ENCODE assay signal across 22 cellular contexts in genomic region chr5:55714339-55714738, GRCh38. TPM values are rescaled to one million over a fixed set of nuclear protein-coding genes. Genes with fewer than 3 reads are reported as not detected.
DNase-seq lines count a peak whose midpoint lies in the region; ATAC-seq, FAIRE-seq and TF ChIP-seq lines count a peak whose summit lies in the region.
"Had no signal": no experiment of that assay in that cellular context is flagged by ENCODE, and none has a peak within 500 bp of the region (broad histone marks: within the 10 kb centered on the region; RNA-seq: fewer than 3 reads in every experiment).

No MANE protein-coding gene starts in this region.

- H4K20me1 ChIP-seq in HCT116 (ENCODE audit: insufficient read depth) (no peaks in the 10 kb centered on the region), endothelial cell of umbilical vein (replicated peaks; ENCODE audit: control insufficient read depth, extremely low read depth, insufficient read depth, low read length) (no peaks in the 10 kb centered on the region)

- FAIRE-seq in endothelial cell of umbilical vein (lab: Jason Lieb, UNC) (peak; percentile 52), small intestine (lab: Jason Lieb, UNC) (no peak), urothelium cell line (lab: Jason Lieb, UNC) (no peak)
- FAIRE-seq: D721Med, GM12878 had no signal

- no peak for ATAC-seq in HCT116
- no peak for ATAC-seq in RWPE2 (ENCODE audit: low read depth)
- no peak for ATAC-seq in GM21367 (IDR thresholded peaks at IDR 0.05; ENCODE audit: unreplicated experiment)
- no peak for ATAC-seq in GM18868 (IDR thresholded peaks at IDR 0.05; ENCODE audit: unreplicated experiment)
- ATAC-seq: GM12878, Right ventricle myocardium inferior had no signal

- BruUV-seq in HCT116 (replicated peaks; lab: Mats Ljungman, UMichigan): no TSS peak
- BruUV-seq in endothelial cell of umbilical vein (replicated peaks; lab: Mats Ljungman, UMichigan): no TSS peak

- RAD21 ChIA-PET in HCT116 (lab: Charles Lee; ENCODE audit: low non-redundant PET in 1 of 2, low total read pairs in 2 of 2, uncharacterized antibody in 2 of 2, unreplicated experiment in 2 of 2): no interaction called here

- H3K9me1 ChIP-seq in endothelial cell of umbilical vein (replicated peaks; ENCODE audit: control insufficient read depth, extremely low read depth, insufficient read depth, low read length): no peaks in the 10 kb centered on the region

- DNase-seq in HCT116 (ENCODE audit: low read depth, low spot score) (peak; percentile 19), RWPE2 (ENCODE audit: low spot score) (no peak), endothelial cell of umbilical vein (ENCODE audit: low read depth, low spot score) (no peak), small intestine (peak; percentile 29), urothelium cell line (ENCODE audit: low spot score) (no peak)
- DNase-seq: activated T-cell treated with anti-CD3 and anti-CD28 coated beads, Interleukin-2, amount 50 U/mL, for 48 hours; dorsolateral prefrontal cortex; GF-D8; NCI-H2081 treated with DMSO at 0.1 percent for 48 hours; NCI-H510A treated with DMSO at 0.1 percent for 48 hours; stimulated activated CD4-positive, alpha-beta T cell treated with anti-CD3 and anti-CD28 coated beads, Interleukin-4, amount 100 ng/mL, for 1 hour had no signal

- WGBS in small intestine, 3 donors: 3 to 59% (median 25%) methylated on average over 1 of the region's 1 CpG

- H2AFZ ChIP-seq in HCT116 (ENCODE audit: low read depth, low read length, poor library complexity, severe bottlenecking): peak overlapping the region; percentile 38
- H2AFZ ChIP-seq in endothelial cell of umbilical vein (ENCODE audit: low read depth, low read length): no peak overlapping the region
- H2AFZ ChIP-seq: parathyroid adenoma had no signal

- TF ChIP-seq RAD21 in HCT116 (IDR thresholded peaks at IDR 0.05; ENCODE audit: low read depth): peak; percentile 38; the same call in 1 of the 2 replicates

- H3K9me3 ChIP-seq in HCT116 (ENCODE audit: control insufficient read depth in 1 of 2, insufficient read depth in 1 of 2, low read depth in 1 of 2, low read length in 2 of 2) (no peaks in the 10 kb centered on the region), RWPE2 (ENCODE audit: severe bottlenecking) (no peaks in the 10 kb centered on the region), endothelial cell of umbilical vein (replicated peaks; ENCODE audit: control insufficient read depth, insufficient read depth, low read length) (no peaks in the 10 kb centered on the region), small intestine (ENCODE audit: control insufficient read depth, low read depth) (no peaks in the 10 kb centered on the region)
- H3K9me3 ChIP-seq: esophagus muscularis mucosa had no signal

- H3K27ac ChIP-seq in HCT116 (ENCODE audit: low read depth, low read length) (no peak overlapping the region), RWPE2 (ENCODE audit: poor library complexity, severe bottlenecking) (no peak overlapping the region), endothelial cell of umbilical vein (ENCODE audit: insufficient read depth, low read depth, low read length) (no peak overlapping the region), small intestine (ENCODE audit: low read depth in 1 of 2, low read length in 1 of 2) (no peak overlapping the region)
- H3K27ac ChIP-seq: dorsolateral prefrontal cortex, esophagus muscularis mucosa, parathyroid adenoma had no signal

- TF ChIP-seq POLR2A in HCT116 (IDR thresholded peaks at IDR 0.05; ENCODE audit: borderline replicate concordance, extremely low read depth, insufficient read depth, insufficient read length) (no peak), endothelial cell of umbilical vein (IDR thresholded peaks at IDR 0.05; ENCODE audit: low read depth, low read length) (no peak)

- H3K4me2 ChIP-seq in HCT116 (ENCODE audit: low read length) (no peak overlapping the region), endothelial cell of umbilical vein (ENCODE audit: insufficient read depth, low read length) (no peak overlapping the region)

- dilution Hi-C loops in endothelial cell of umbilical vein (cut with MboI; ENCODE audit: extremely low pct_ligation_motif_present, low sequenced_read_pairs): no loop called here

- H3K4me3 ChIP-seq in HCT116 (replicated peaks in 1 of 2; ENCODE audit: low read depth in 1 of 2, low read length in 2 of 2) (no peak overlapping the region), RWPE2 (ENCODE audit: severe bottlenecking) (no peak overlapping the region), endothelial cell of umbilical vein (replicated peaks in 1 of 3; ENCODE audit: insufficient read depth in 1 of 3, low read depth in 1 of 3, low read length in 3 of 3) (no peak overlapping the region), small intestine (ENCODE audit: low read depth in 1 of 2, low read length in 2 of 2) (no peak overlapping the region)
- H3K4me3 ChIP-seq: dorsolateral prefrontal cortex, esophagus muscularis mucosa, GM12878 had no signal

- CTCF ChIA-PET in HCT116 (lab: Charles Lee) (no interaction called here), endothelial cell of umbilical vein (lab: Charles Lee) (interaction anchor here (2.2 kb wide), 1 partner anchor 22 kb away, joined by 5 read pairs; no protein-coding TSS in a partner anchor)

- TF ChIP-seq CTCF in HCT116 (IDR thresholded peaks at IDR 0.05 in 2 of 3, conservative IDR thresholded peaks at IDR 0.05 in 1 of 3; ENCODE audit: borderline replicate concordance in 1 of 3, insufficient read depth in 1 of 3, low read depth in 2 of 3, low read length in 2 of 3) (peak in 2 of 3 experiments; percentile 23 to 34; a peak in 2 of 6 replicates), RWPE2 (IDR thresholded peaks at IDR 0.05; ENCODE audit: poor library complexity, severe bottlenecking) (peak; percentile 15), endothelial cell of umbilical vein (IDR thresholded peaks at IDR 0.05; ENCODE audit: extremely low read depth in 1 of 2, insufficient read depth in 1 of 2, low read depth in 1 of 2, low read length in 2 of 2) (no peak)

- no peaks in the 10 kb centered on the region for H3K79me2 ChIP-seq in HCT116 (ENCODE audit: insufficient read depth, low read length)
- peaks cover 4% of the 10 kb centered on the region for H3K79me2 ChIP-seq in endothelial cell of umbilical vein (ENCODE audit: control insufficient read depth, insufficient read depth, low read length)

- H3K36me3 ChIP-seq in HCT116 (ENCODE audit: control insufficient read depth in 1 of 2, insufficient read depth in 2 of 2, low read length in 2 of 2) (no peaks in the 10 kb centered on the region), RWPE2 (ENCODE audit: low read depth) (no peaks in the 10 kb centered on the region), endothelial cell of umbilical vein (ENCODE audit: control insufficient read depth in 2 of 2, extremely low read depth in 1 of 2, insufficient read depth in 2 of 2, low read length in 2 of 2) (no peaks in the 10 kb centered on the region), small intestine (ENCODE audit: control insufficient read depth in 2 of 2, insufficient read depth in 2 of 2, low read length in 2 of 2) (no peaks in the 10 kb centered on the region)
- H3K36me3 ChIP-seq: esophagus muscularis mucosa had no signal

- no peaks in the 10 kb centered on the region for H3K9me2 ChIP-seq in HCT116 (ENCODE audit: insufficient read depth)

- intact Hi-C loops in HCT116 (cut with micrococcal nuclease): loop anchor here (5.0 kb wide), 2 partner anchors 208 to 488 kb away; no protein-coding TSS in a partner anchor
- intact Hi-C loops in endothelial cell of umbilical vein (cut with micrococcal nuclease): loop anchor here (5.0 kb wide), 2 partner anchors 153 to 488 kb away; no protein-coding TSS in a partner anchor

- peaks cover 6 to 14% of the 10 kb centered on the region in 2 experiments; a peak in 2 of 4 replicates for H3K4me1 ChIP-seq in HCT116 (ENCODE audit: control insufficient read depth in 1 of 2, insufficient read depth in 2 of 2, low read length in 2 of 2)
- H3K4me1 ChIP-seq in RWPE2 (ENCODE audit: insufficient read depth, poor library complexity, severe bottlenecking): no peaks in the 10 kb centered on the region
- peaks cover 9% of the 10 kb centered on the region for H3K4me1 ChIP-seq in endothelial cell of umbilical vein (ENCODE audit: control insufficient read depth, extremely low read depth, insufficient read depth, low read length)
- peaks cover 0 to 4% of the 10 kb centered on the region in 2 donors for H3K4me1 ChIP-seq in small intestine (ENCODE audit: control insufficient read depth in 2 of 2, insufficient read depth in 1 of 2, low read depth in 1 of 2, low read length in 1 of 2)
- H3K4me1 ChIP-seq: parathyroid adenoma had no signal

- POLR2A ChIA-PET in HCT116 (lab: Charles Lee): no interaction called here
- POLR2A ChIA-PET in endothelial cell of umbilical vein (lab: Charles Lee): interaction anchor here (0.7 kb wide), 1 partner anchor 477 kb away, joined by 4 read pairs; no protein-coding TSS in a partner anchor

- H3K27me3 ChIP-seq in HCT116 (ENCODE audit: insufficient read depth, low read length) (no peaks in the 10 kb centered on the region), RWPE2 (ENCODE audit: insufficient read depth, poor library complexity, severe bottlenecking) (no peaks in the 10 kb centered on the region), endothelial cell of umbilical vein (ENCODE audit: control insufficient read depth in 2 of 2, insufficient read depth in 2 of 2, low read length in 2 of 2) (no peaks in the 10 kb centered on the region), small intestine (ENCODE audit: control insufficient read depth in 2 of 2, insufficient read depth in 2 of 2, low read length in 2 of 2) (no peaks in the 10 kb centered on the region)
- H3K27me3 ChIP-seq: dorsolateral prefrontal cortex, esophagus muscularis mucosa had no signal

- H3K9ac ChIP-seq in HCT116 (ENCODE audit: low read length): no peak overlapping the region
- H3K9ac ChIP-seq in endothelial cell of umbilical vein (replicated peaks; ENCODE audit: extremely low read depth, insufficient read depth, low read length): no peak overlapping the region
- H3K9ac ChIP-seq: parathyroid adenoma had no signal

RNA-seq across cellular contexts. Expression of gene SLC38A9, which starts 2.2 kb away (rescaled TPM):
- 12.6 TPM for total RNA-seq in HCT116 (2021; ENCODE audit: unreplicated experiment)
- 7.9 and 8.8 TPM in 2 replicates for polyA plus RNA-seq in HCT116 (2012)
- 24.9 and 29.0 TPM in 2 replicates for total RNA-seq in endothelial cell of umbilical vein
- 12.0 and 14.1 TPM in 2 replicates for polyA plus RNA-seq in endothelial cell of umbilical vein
- 9.2 and 10.5 TPM in 2 replicates for polyA plus RNA-seq in endothelial cell of umbilical vein (2011; cell fraction: cytosol; rRNA removed)
- polyA plus RNA-seq in endothelial cell of umbilical vein (2011; cell fraction: nucleus; rRNA removed): 21.3 and 24.6 TPM in 2 replicates
- 14.1 and 16.9 TPM in 2 replicates for polyA plus RNA-seq in endothelial cell of umbilical vein (2012)
- polyA minus RNA-seq in endothelial cell of umbilical vein: 28.0 and 34.3 TPM in 2 replicates
- polyA minus RNA-seq in endothelial cell of umbilical vein (2011; cell fraction: cytosol; rRNA and poly(A)+ RNA removed): 14.4 TPM
- 51.5 and 56.1 TPM in 2 replicates for polyA minus RNA-seq in endothelial cell of umbilical vein (2011; cell fraction: nucleus; rRNA and poly(A)+ RNA removed)
- polyA plus RNA-seq in small intestine: 1 to 10 TPM; 3.6 to 8.0 (median 5.7) TPM

RNA-seq across cellular contexts. Expression of gene DDX4, which starts 23.5 kb away (rescaled TPM):
- total RNA-seq in HCT116 (2021; ENCODE audit: unreplicated experiment) (not detected), endothelial cell of umbilical vein (not detected in 2 replicates)
- not detected in 2 replicates for polyA plus RNA-seq in HCT116 (2012)
- polyA plus RNA-seq in endothelial cell of umbilical vein (not detected in 2 replicates), small intestine (not detected)
- not detected in 2 replicates for polyA plus RNA-seq in endothelial cell of umbilical vein (2011; cell fraction: cytosol; rRNA removed)
- not detected in 2 replicates for polyA plus RNA-seq in endothelial cell of umbilical vein (2011; cell fraction: nucleus; rRNA removed)
- polyA plus RNA-seq in endothelial cell of umbilical vein (2012): not detected in 2 replicates
- polyA minus RNA-seq in endothelial cell of umbilical vein: not detected in 2 replicates
- not detected for polyA minus RNA-seq in endothelial cell of umbilical vein (2011; cell fraction: cytosol; rRNA and poly(A)+ RNA removed)
- polyA minus RNA-seq in endothelial cell of umbilical vein (2011; cell fraction: nucleus; rRNA and poly(A)+ RNA removed): not detected in 2 replicates
- total RNA-seq: esophagus muscularis mucosa, glomerular endothelial cell, liver, myocyte, Right ventricle myocardium inferior had no signal
- polyA plus RNA-seq: BJ, liver had no signal

Comparison
In these comparisons a context has a peak if more than half of its experiments do, and no peak if none do; other contexts are left out.
1. DNase-seq: peak in HCT116 (single experiment) and small intestine (single experiment); none in RWPE2 (single experiment), endothelial cell of umbilical vein (single experiment) and urothelium cell line (single experiment).
2. CTCF ChIP-seq: peak in HCT116 (2 of 3) and RWPE2 (single experiment); none in endothelial cell of umbilical vein (0 of 2).